Comparison of ENCODE assay signal across 18 cellular contexts in the genomic region with DNA sequence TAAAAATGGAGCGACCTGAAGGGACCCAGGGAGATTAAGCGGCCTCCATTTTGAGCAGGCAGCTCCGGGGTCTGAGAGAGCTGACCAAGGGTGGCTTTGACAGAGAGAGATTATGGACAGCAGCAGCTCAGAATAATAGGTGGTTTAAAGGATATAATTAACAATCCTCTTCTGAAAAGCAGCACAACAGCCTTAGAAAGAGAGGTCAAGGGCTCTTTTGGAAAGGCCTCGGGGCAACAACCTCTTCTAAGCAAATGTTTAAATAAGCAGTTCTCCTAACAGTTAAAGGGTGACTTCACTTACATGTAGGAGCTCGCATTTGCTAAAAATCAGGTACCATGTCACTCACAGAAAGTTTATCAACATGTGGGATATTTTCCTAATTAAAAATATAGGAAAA.
DNase-seq lines count a peak whose midpoint lies in the region; ATAC-seq, FAIRE-seq and TF ChIP-seq lines count a peak whose summit lies in the region.
"Had no signal": no experiment of that assay in that cellular context is flagged by ENCODE, and none has a peak within 500 bp of the region (broad histone marks: within the 10 kb centered on the region; RNA-seq: fewer than 3 reads in every experiment).

No MANE protein-coding gene starts in this region.

- peaks cover 13% of the 10 kb centered on the region; the same call in 1 of the 2 replicates for H3K79me2 ChIP-seq in PC-3 (ENCODE audit: low read length)
- peaks cover 78% of the 10 kb centered on the region for H3K79me2 ChIP-seq in keratinocyte (ENCODE audit: control insufficient read depth, insufficient read depth, low read length)

- H3K36me3 ChIP-seq in PC-3 (ENCODE audit: low read depth, low read length) (peaks cover 7% of the 10 kb centered on the region; the same call in 1 of the 2 replicates), keratinocyte (ENCODE audit: control insufficient read depth in 2 of 2, extremely low read depth in 1 of 2, insufficient read depth in 2 of 2, low read length in 2 of 2) (peaks cover 6 to 8% of the 10 kb centered on the region in 2 experiments), thyroid gland (no peaks in the 10 kb centered on the region)
- H3K36me3 ChIP-seq: esophagus muscularis mucosa, heart right ventricle, thoracic aorta had no signal

- H3K9me3 ChIP-seq in PC-3 (ENCODE audit: low read length) (no peaks in the 10 kb centered on the region), keratinocyte (ENCODE audit: control insufficient read depth, low read depth, low read length) (no peaks in the 10 kb centered on the region), thyroid gland (no peaks in the 10 kb centered on the region)
- H3K9me3 ChIP-seq: esophagus muscularis mucosa, heart right ventricle, SK-N-SH, thoracic aorta had no signal

- H3K4me3 ChIP-seq in PC-3 (ENCODE audit: low read length) (peak overlapping the region; percentile 8; the same call in 1 of the 2 replicates), keratinocyte (ENCODE audit: control insufficient read depth in 2 of 3, extremely low read depth in 1 of 3, insufficient read depth in 2 of 3, low read depth in 1 of 3, low read length in 3 of 3) (no peak overlapping the region), thyroid gland (replicated peaks in 1 of 3) (no peak overlapping the region)
- H3K4me3 ChIP-seq: esophagus muscularis mucosa, heart right ventricle, thoracic aorta had no signal

- intact Hi-C loops in PC-3 (cut with micrococcal nuclease) (no loop called here), thyroid gland (cut with DNase I) (no loop called here)

- TF ChIP-seq CTCF in PC-3 (conservative IDR thresholded peaks at IDR 0.05; ENCODE audit: low read depth, low read length) (no peak), keratinocyte (optimal IDR thresholded peaks at IDR 0.05 in 1 of 3, IDR thresholded peaks at IDR 0.05 in 1 of 3, conservative IDR thresholded peaks at IDR 0.05 in 1 of 3; ENCODE audit: extremely low read depth in 1 of 3, insufficient read depth in 2 of 3, low read length in 3 of 3) (no peak), thyroid gland (IDR thresholded peaks at IDR 0.05) (no peak)

- no TSS peak for BruUV-seq in PC-3 (replicated peaks; lab: Mats Ljungman, UMichigan)

- dilution Hi-C loops in keratinocyte (cut with MboI; ENCODE audit: extremely low pct_ligation_motif_present, low sequenced_read_pairs) = no loop called here

- no peaks in the 10 kb centered on the region for H3K9me2 ChIP-seq in PC-3 (replicated peaks; ENCODE audit: low read length)
- H3K9me2 ChIP-seq: SK-N-SH had no signal

- peak overlapping the region; percentile 61 for H2AFZ ChIP-seq in PC-3 (ENCODE audit: low read length)
- H2AFZ ChIP-seq in keratinocyte (ENCODE audit: control insufficient read depth, low read length) = no peak overlapping the region

- H3K4me1 ChIP-seq in PC-3 (ENCODE audit: insufficient read depth, low read length) = peaks cover 31% of the 10 kb centered on the region
- peaks cover 53% of the 10 kb centered on the region for H3K4me1 ChIP-seq in keratinocyte (ENCODE audit: control insufficient read depth, extremely low read depth, insufficient read depth, low read length)
- peaks cover 13 to 14% of the 10 kb centered on the region in 2 donors for H3K4me1 ChIP-seq in thyroid gland
- H3K4me1 ChIP-seq: heart right ventricle had no signal

- H4K20me1 ChIP-seq in PC-3 (ENCODE audit: low read length) (no peaks in the 10 kb centered on the region), keratinocyte (ENCODE audit: control insufficient read depth, extremely low read depth, insufficient read depth, low read length) (no peaks in the 10 kb centered on the region)

- H3K9me1 ChIP-seq in keratinocyte (ENCODE audit: control insufficient read depth, extremely low read depth, insufficient read depth, low read length) = peaks cover 3% of the 10 kb centered on the region

- CTCF ChIA-PET in PC-3 (lab: Charles Lee) = no interaction called here

- H3K4me2 ChIP-seq in PC-3 (ENCODE audit: low read length) = peak overlapping the region; percentile 57
- H3K4me2 ChIP-seq in keratinocyte (ENCODE audit: control insufficient read depth, extremely low read depth, insufficient read depth, low read depth, low read length) = peak overlapping the region; percentile 16
- H3K4me2 ChIP-seq: SK-N-SH had no signal

- FAIRE-seq in keratinocyte (lab: Jason Lieb, UNC) = peak; percentile 41
- FAIRE-seq: GM18507, TTC549 had no signal

- WGBS in thyroid gland, 2 donors = 38 to 41% methylated on average over 5 of the region's 5 CpGs

- H3K27ac ChIP-seq in PC-3 (ENCODE audit: low read length) (peak overlapping the region; percentile 74), keratinocyte (ENCODE audit: control insufficient read depth, insufficient read depth, low read length) (peak overlapping the region; percentile 47), thyroid gland (peak overlapping the region; percentile 15 to 55 (median 32))
- H3K27ac ChIP-seq: esophagus muscularis mucosa, heart right ventricle, thoracic aorta had no signal

- peak; percentile 50 for ATAC-seq in PC-3
- no peak for ATAC-seq in HG03159 (IDR thresholded peaks at IDR 0.05; ENCODE audit: unreplicated experiment)
- ATAC-seq: heart right ventricle; naive thymus-derived CD4-positive, alpha-beta T cell had no signal

- DNase-seq in NCI-H510A treated with DMSO at 0.1 percent for 48 hours (lab: John Stamatoyannopoulos, UW) (peak; percentile 28), NCI-H510A (lab: John Stamatoyannopoulos, UW) (no peak), PC-3 (peak; percentile 42), keratinocyte (ENCODE audit: low read depth, low spot score) (no peak), thyroid gland (peak; percentile 14 to 31), HT-29 (ENCODE audit: low spot score) (no peak)
- no peak for DNase-seq in stimulated activated naive CD4-positive, alpha-beta T cell treated with Interleukin-2 at 50 U/mL for 16 hours (lab: John Stamatoyannopoulos, UW)
- DNase-seq: activated CD4-positive, alpha-beta memory T cell treated with anti-CD3 and anti-CD28 coated beads for 36 hours; COR-L47; heart right ventricle; NCI-H2107; SK-N-SH had no signal

- H3K9ac ChIP-seq in PC-3 (ENCODE audit: low read length) (peak overlapping the region; percentile 17), keratinocyte (ENCODE audit: control insufficient read depth, extremely low read depth, insufficient read depth, low read length) (peak overlapping the region; percentile 26)
- H3K9ac ChIP-seq: SK-N-SH had no signal

- no peaks in the 10 kb centered on the region for H3F3A ChIP-seq in PC-3 (ENCODE audit: low read length, unreplicated experiment)

- H3K27me3 ChIP-seq in PC-3 (ENCODE audit: low read length) (no peaks in the 10 kb centered on the region), keratinocyte (ENCODE audit: control insufficient read depth, extremely low read depth, insufficient read depth, low read length) (no peaks in the 10 kb centered on the region), thyroid gland (no peaks in the 10 kb centered on the region)
- H3K27me3 ChIP-seq: esophagus muscularis mucosa, heart right ventricle had no signal

- TF ChIP-seq POLR2A in thyroid gland (IDR thresholded peaks at IDR 0.05) = no peak

- POLR2A ChIA-PET in PC-3 (lab: Charles Lee; ENCODE audit: unreplicated experiment) = interaction anchor here (0.5 kb wide), 2 partner anchors 29 to 81 kb away, joined by 3 read pairs; no protein-coding TSS in a partner anchor

Comparison
In these comparisons a context has a peak if more than half of its experiments do, and no peak if none do; other contexts are left out.
1. DNase-seq: peak in NCI-H510A treated with DMSO at 0.1 percent for 48 hours (single experiment), PC-3 (single experiment) and thyroid gland (2 of 2); none in NCI-H510A (single experiment), keratinocyte (single experiment), HT-29 (single experiment) and stimulated activated naive CD4-positive, alpha-beta T cell treated with Interleukin-2 at 50 U/mL for 16 hours (single experiment).
2. Peak in every context shown above with its lines, with median percentiles within 50 percentile points of each other: H3K27ac ChIP-seq.